Comparison of ENCODE assay signal across 15 cellular contexts in the genomic region with DNA sequence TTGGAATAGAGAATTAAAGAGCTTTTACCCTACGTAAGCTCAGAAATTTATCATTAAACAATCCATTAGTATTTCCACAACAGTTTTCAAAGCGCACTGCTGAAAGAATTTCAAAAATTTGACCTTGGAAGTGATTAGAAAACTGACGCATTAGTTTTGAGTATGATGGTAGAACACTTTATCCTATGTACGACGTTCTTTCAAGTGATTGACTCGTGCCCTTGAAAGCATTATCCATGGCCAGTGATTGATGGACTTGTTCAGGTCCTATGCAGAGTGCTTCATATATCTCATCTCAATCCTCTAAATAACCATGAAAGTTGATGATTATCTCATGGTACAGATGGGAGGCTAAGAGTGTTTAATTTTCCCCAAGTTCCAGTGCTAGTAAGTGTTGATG.
"Had no signal": no experiment of that assay in that cellular context is flagged by ENCODE, and none has a peak within 500 bp of the region (broad histone marks: within the 10 kb centered on the region; RNA-seq: fewer than 3 reads in every experiment).

No MANE protein-coding gene starts in this region.

- H3K9me3 ChIP-seq: gastroesophageal sphincter, prostate gland, right lobe of liver, spleen, stomach had no signal

- H3K36me3 ChIP-seq: gastroesophageal sphincter, prostate gland, right lobe of liver, spleen, stomach, WERI-Rb-1 had no signal

- H3K27me3 ChIP-seq: gastroesophageal sphincter, right lobe of liver, spleen, stomach had no signal

- H3K27ac Mint-ChIP-seq: activated CD4-positive, alpha-beta memory T cell treated with anti-CD3 and anti-CD28 coated beads for 36 hours; activated CD4-positive, alpha-beta T cell treated with anti-CD3 and anti-CD28 coated beads for 36 hours; activated T-cell treated with anti-CD3 and anti-CD28 coated beads, Interleukin-2, amount 50 U/mL, for 24 hours had no signal

- H3K4me3 ChIP-seq: gastroesophageal sphincter, prostate gland, right lobe of liver, spleen, stomach had no signal

- ATAC-seq: activated CD4-positive, alpha-beta T cell treated with anti-CD3 and anti-CD28 coated beads for 36 hours; gastroesophageal sphincter; right lobe of liver; SK-N-SH treated with all-trans-retinoic acid at 6 μM for 48 hours had no signal

- H3K27me3 Mint-ChIP-seq: activated CD4-positive, alpha-beta memory T cell treated with anti-CD3 and anti-CD28 coated beads for 36 hours; activated CD4-positive, alpha-beta T cell treated with anti-CD3 and anti-CD28 coated beads for 36 hours; activated T-cell treated with anti-CD3 and anti-CD28 coated beads, Interleukin-2, amount 50 U/mL, for 24 hours had no signal

- H3K27ac ChIP-seq: prostate gland, right lobe of liver, spleen, WERI-Rb-1 had no signal

- H3K4me1 Mint-ChIP-seq: activated CD4-positive, alpha-beta T cell treated with anti-CD3 and anti-CD28 coated beads for 36 hours had no signal

- H3K9me3 Mint-ChIP-seq: activated CD4-positive, alpha-beta memory T cell treated with anti-CD3 and anti-CD28 coated beads for 36 hours; activated T-cell treated with anti-CD3 and anti-CD28 coated beads, Interleukin-2, amount 50 U/mL, for 24 hours had no signal

- DNase-seq: activated CD4-positive, alpha-beta memory T cell treated with anti-CD3 and anti-CD28 coated beads for 36 hours; activated CD4-positive, alpha-beta T cell treated with anti-CD3 and anti-CD28 coated beads for 36 hours; activated naive CD4-positive, alpha-beta T cell treated with anti-CD3 and anti-CD28 coated beads, Interleukin-2, amount 50 U/mL, for 16 hours; activated T-cell treated with anti-CD3 and anti-CD28 coated beads, Interleukin-2, amount 50 U/mL, for 24 hours; cerebellar nuclear complex; islet precursor cell; right lobe of liver; spleen; stimulated activated CD4-positive, alpha-beta T cell treated with anti-CD3 and anti-CD28 coated beads, Interleukin-1b, Interleukin-23, amount 100 ng/mL, for 48 hours; stomach; T-helper 1 cell; WERI-Rb-1 had no signal

- H3K4me1 ChIP-seq: gastroesophageal sphincter, prostate gland, spleen had no signal

- H3K4me3 Mint-ChIP-seq: activated CD4-positive, alpha-beta memory T cell treated with anti-CD3 and anti-CD28 coated beads for 36 hours; activated CD4-positive, alpha-beta T cell treated with anti-CD3 and anti-CD28 coated beads for 36 hours; activated T-cell treated with anti-CD3 and anti-CD28 coated beads, Interleukin-2, amount 50 U/mL, for 24 hours had no signal

- H3K36me3 Mint-ChIP-seq: activated CD4-positive, alpha-beta memory T cell treated with anti-CD3 and anti-CD28 coated beads for 36 hours had no signal
